In the genomic region with DNA sequence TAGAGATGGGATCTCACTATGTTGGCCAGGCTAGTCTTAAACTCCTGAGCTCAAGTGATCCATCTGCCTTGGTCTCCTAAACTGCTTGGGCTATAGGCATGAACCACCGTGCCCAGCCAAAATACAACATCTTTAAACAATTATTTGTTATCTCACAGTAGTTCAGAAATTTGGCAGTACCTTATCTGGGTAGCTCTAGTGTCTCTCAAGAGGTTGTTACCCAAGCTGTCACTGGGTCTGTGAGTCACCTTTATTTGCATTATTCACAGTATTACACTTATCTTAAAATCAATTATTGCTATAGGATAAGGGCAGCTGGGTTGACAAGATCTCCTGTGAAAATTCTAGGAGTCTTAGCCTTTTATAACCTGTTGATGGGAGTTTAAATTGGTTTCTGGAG, we compare ENCODE assay signal across 8 cellular contexts.
"Had no signal": no experiment of that assay in that cellular context is flagged by ENCODE, and none has a peak within 500 bp of the region (broad histone marks: within the 10 kb centered on the region; RNA-seq: fewer than 3 reads in every experiment).

No MANE protein-coding gene starts in this region.

- H3K27ac ChIP-seq: GM23248 had no signal

- DNase-seq: GM23248, GOT3, H7, H9, HCEC 1CT, HFFc6 had no signal

- H3K9me3 ChIP-seq: HAP-1 had no signal

- H3K4me1 ChIP-seq: HAP-1 had no signal

- H2AFZ ChIP-seq: GM23248, GM23338 had no signal

- H3K9ac ChIP-seq: GM23248 had no signal

- H3K36me3 ChIP-seq: HAP-1 had no signal

- H3K4me2 ChIP-seq: GM23338 had no signal

- H3K4me3 ChIP-seq: GM23248, GM23338, HAP-1 had no signal
